In genomic region chr16:21277927-21278706, GRCh38 we compare ENCODE assay signal across 8 cellular contexts. TPM values are rescaled to one million over a fixed set of nuclear protein-coding genes. Genes with fewer than 3 reads are reported as not detected.
A peak's percentile ranks its signal among the peaks of the same experiment; 100 is the strongest.
DNase-seq lines count a peak whose midpoint lies in the region; ATAC-seq and TF ChIP-seq lines count a peak whose summit lies in the region.

Gene CRYM, minus strand, starts transcription at chr16:21278290. Its CDS starts 39 bp downstream, at chr16:21278251.

- peak within 1 kb of the TSS; percentile 100 for H3K4me2 ChIP-seq in HCT116 (ENCODE audit: low read length)

- H3K27me3 Mint-ChIP-seq in activated T-cell treated with anti-CD3 and anti-CD28 coated beads, Interleukin-2, amount 50 U/mL, for 4 hours (ENCODE audit: low read depth) = peaks cover 68% of the 10 kb centered on the region

- H3K27me3 ChIP-seq in HCT116 (ENCODE audit: insufficient read depth, low read length) (no peaks in the 10 kb centered on the region; the same call in 1 of the 2 replicates), gastroesophageal sphincter (peaks cover 49% of the 10 kb centered on the region)

- peaks cover 0 to 18% of the 10 kb centered on the region in 2 experiments; a peak in 1 of 4 replicates for H3K4me1 ChIP-seq in HCT116 (ENCODE audit: control insufficient read depth in 1 of 2, insufficient read depth in 2 of 2, low read length in 2 of 2)
- H3K4me1 ChIP-seq in gastroesophageal sphincter = peaks cover 0 to 13% (median 0%) of the 10 kb centered on the region in 3 donors

- RAD21 ChIA-PET in HCT116 (lab: Charles Lee; ENCODE audit: low non-redundant PET in 1 of 2, low total read pairs in 2 of 2, uncharacterized antibody in 2 of 2, unreplicated experiment in 2 of 2) = no interaction called here

- peak; percentile 98 for ATAC-seq in HCT116
- peak; percentile 90 to 91 for ATAC-seq in activated T-cell treated with anti-CD3 and anti-CD28 coated beads, Interleukin-2, amount 50 U/mL, for 4 hours
- peak; percentile 93 for ATAC-seq in gastroesophageal sphincter
- ATAC-seq in omental fat pad (ENCODE audit: low FRiP score) = peak; percentile 95
- ATAC-seq in HG03025 (IDR thresholded peaks at IDR 0.05; ENCODE audit: low FRiP score, unreplicated experiment) = no peak

- H3K79me2 ChIP-seq in HCT116 (ENCODE audit: insufficient read depth, low read length) = no peaks in the 10 kb centered on the region

- H3K36me3 Mint-ChIP-seq in activated T-cell treated with anti-CD3 and anti-CD28 coated beads, Interleukin-2, amount 50 U/mL, for 4 hours (ENCODE audit: insufficient read depth) = no peaks in the 10 kb centered on the region

- H3K27ac ChIP-seq in HCT116 (ENCODE audit: low read depth, low read length) (no peak within 1 kb of the TSS), gastroesophageal sphincter (peak within 1 kb of the TSS in 2 of 4 donors; percentile 20 to 26)

- DNase-seq in DMS114 treated with DMSO at 0.1 percent for 48 hours (lab: John Stamatoyannopoulos, UW; ENCODE audit: unreplicated experiment) (peak; percentile 9), HCT116 (ENCODE audit: low read depth, low spot score) (no peak), NCI-H460 (ENCODE audit: extremely low read depth, low read depth) (peak; percentile 40), omental fat pad (ENCODE audit: low spot score) (peak; percentile 37), MV-4-11 (lab: John Stamatoyannopoulos, UW) (no peak)
- DNase-seq in activated T-cell treated with anti-CD3 and anti-CD28 coated beads, Interleukin-2, amount 50 U/mL, for 4 hours = peak; percentile 9

- H3K36me3 ChIP-seq in HCT116 (ENCODE audit: control insufficient read depth in 1 of 2, insufficient read depth in 2 of 2, low read length in 2 of 2) = no peaks in the 10 kb centered on the region
- H3K36me3 ChIP-seq in gastroesophageal sphincter = no peaks in the 10 kb centered on the region

- H2AFZ ChIP-seq in HCT116 (ENCODE audit: low read depth, low read length, poor library complexity, severe bottlenecking) = peak within 1 kb of the TSS; percentile 81

- TF ChIP-seq POLR2A in HCT116 (IDR thresholded peaks at IDR 0.05; ENCODE audit: borderline replicate concordance, extremely low read depth, insufficient read depth, insufficient read length) (no peak), gastroesophageal sphincter (IDR thresholded peaks at IDR 0.05) (no peak)

- POLR2A ChIA-PET in HCT116 (lab: Charles Lee) = no interaction called here

- no peaks in the 10 kb centered on the region for H3K9me3 Mint-ChIP-seq in activated T-cell treated with anti-CD3 and anti-CD28 coated beads, Interleukin-2, amount 50 U/mL, for 4 hours

- H3K9me3 ChIP-seq in HCT116 (ENCODE audit: control insufficient read depth in 1 of 2, insufficient read depth in 1 of 2, low read depth in 1 of 2, low read length in 2 of 2) = no peaks in the 10 kb centered on the region
- no peaks in the 10 kb centered on the region for H3K9me3 ChIP-seq in gastroesophageal sphincter

- H3K4me3 ChIP-seq in HCT116 (replicated peaks in 1 of 2; ENCODE audit: low read depth in 1 of 2, low read length in 2 of 2) = peak within 1 kb of the TSS; percentile 44 to 67
- H3K4me3 ChIP-seq in gastroesophageal sphincter = peak within 1 kb of the TSS; percentile 9 to 43

- intact Hi-C loops in HCT116 (cut with micrococcal nuclease) = loop anchor here (1.0 kb wide), 1 partner anchor 90 kb away; no protein-coding TSS in a partner anchor

- no peak for TF ChIP-seq EP300 in gastroesophageal sphincter (IDR thresholded peaks at IDR 0.05)

- H3K9me2 ChIP-seq in HCT116 (ENCODE audit: insufficient read depth) = no peaks in the 10 kb centered on the region

- CTCF ChIA-PET in HCT116 (lab: Charles Lee) = interaction anchor here (1.0 to 3.3 kb wide), 2 partner anchors 10 to 90 kb away, joined by 3 to 22 read pairs; no protein-coding TSS in a partner anchor

- WGBS in gastroesophageal sphincter (ENCODE audit: low coverage in 1 of 2), 2 donors = 3 to 5% methylated on average over 9 to 16 of the region's 46 CpGs

- peak; percentile 47 to 88 (median 88); a peak in 5 of 6 replicates for TF ChIP-seq CTCF in HCT116 (IDR thresholded peaks at IDR 0.05 in 2 of 3, conservative IDR thresholded peaks at IDR 0.05 in 1 of 3; ENCODE audit: borderline replicate concordance in 1 of 3, insufficient read depth in 1 of 3, low read depth in 2 of 3, low read length in 2 of 3)
- TF ChIP-seq CTCF in gastroesophageal sphincter (IDR thresholded peaks at IDR 0.05) = peak; percentile 56 to 91 (median 64)
- TF ChIP-seq CTCF in omental fat pad (IDR thresholded peaks at IDR 0.05) = peak in 1 of 3 donors; percentile 46

- no peaks in the 10 kb centered on the region for H3K4me1 Mint-ChIP-seq in activated T-cell treated with anti-CD3 and anti-CD28 coated beads, Interleukin-2, amount 50 U/mL, for 4 hours (ENCODE audit: low read depth)

- H4K20me1 ChIP-seq in HCT116 (ENCODE audit: insufficient read depth) = no peaks in the 10 kb centered on the region

- BruUV-seq in HCT116 (replicated peaks; lab: Mats Ljungman, UMichigan) = no TSS peak

- H3K9ac ChIP-seq in HCT116 (ENCODE audit: low read length) = peak within 1 kb of the TSS; percentile 55

- TF ChIP-seq RAD21 in HCT116 (IDR thresholded peaks at IDR 0.05; ENCODE audit: low read depth) = peak; percentile 48

- H3K4me3 Mint-ChIP-seq in activated T-cell treated with anti-CD3 and anti-CD28 coated beads, Interleukin-2, amount 50 U/mL, for 4 hours = peak within 1 kb of the TSS; percentile 29

TF ChIP-seq in HCT116, 20 proteins besides CTCF, POLR2A, EP300 and RAD21:
- 0 out of 2 replicates have a peak, but pooled peaks have one; percentile 26 for TF ChIP-seq CBX3 (IDR thresholded peaks at IDR 0.05; ENCODE audit: low read depth)
- 0 out of 2 replicates have a peak, but pooled peaks have one; percentile 6 for TF ChIP-seq MAX (IDR thresholded peaks at IDR 0.05)
- TF ChIP-seq EGR1 (IDR thresholded peaks at IDR 0.05; ENCODE audit: low read depth) = peak; percentile 70
- TF ChIP-seq POLR2AphosphoS5 (IDR thresholded peaks at IDR 0.05; ENCODE audit: low read depth, low read length) = peak; percentile 37; the same call in 1 of the 2 replicates
- no peak for TF ChIP-seq ZNF274 (IDR thresholded peaks at IDR 0.05; ENCODE audit: low read depth, low read length)
TF ChIP-seq in HCT116: peak in this region for 4.

RNA-seq across cellular contexts. Expression of gene CRYM, which starts in this region (rescaled TPM):
- total RNA-seq in HCT116 (2021; ENCODE audit: unreplicated experiment) (4.9 TPM), gastroesophageal sphincter (under 1 TPM in 2 of 4 donors, not detected in 2; 0.27 to 0.79 TPM), omental fat pad (1 to 10 TPM in 2 of 4 donors, not detected in 2; 1.2 to 1.4 TPM)
- 4.7 and 4.9 TPM in 2 replicates for polyA plus RNA-seq in HCT116 (2012)
- total RNA-seq in NCI-H460 (2014; rRNA removed; shearing (Covaris generic)) = not detected in 2 replicates
- not detected in 2 replicates for polyA plus RNA-seq in NCI-H460 (2014; cell fraction: nucleus; rRNA removed)
- total RNA-seq in activated T-cell treated with anti-CD3 and anti-CD28 coated beads, Interleukin-2, amount 50 U/mL, for 4 hours = not detected

Comparison
In these comparisons a context has a peak if more than half of its experiments do, and no peak if none do; other contexts are left out.
1. Peak in DNase-seq in NCI-H460; RNA of the gene not detected or under 1 TPM.
2. Peak in DNase-seq and ATAC-seq in activated T-cell treated with anti-CD3 and anti-CD28 coated beads, Interleukin-2, amount 50 U/mL, for 4 hours; RNA of the gene not detected or under 1 TPM.
3. Peak in ATAC-seq and H3K4me3 ChIP-seq in gastroesophageal sphincter; RNA of the gene not detected or under 1 TPM.
4. DNase-seq: peak in DMS114 treated with DMSO at 0.1 percent for 48 hours (single experiment) and omental fat pad (single experiment); none in HCT116 (single experiment) and MV-4-11 (single experiment).